In the genomic region with DNA sequence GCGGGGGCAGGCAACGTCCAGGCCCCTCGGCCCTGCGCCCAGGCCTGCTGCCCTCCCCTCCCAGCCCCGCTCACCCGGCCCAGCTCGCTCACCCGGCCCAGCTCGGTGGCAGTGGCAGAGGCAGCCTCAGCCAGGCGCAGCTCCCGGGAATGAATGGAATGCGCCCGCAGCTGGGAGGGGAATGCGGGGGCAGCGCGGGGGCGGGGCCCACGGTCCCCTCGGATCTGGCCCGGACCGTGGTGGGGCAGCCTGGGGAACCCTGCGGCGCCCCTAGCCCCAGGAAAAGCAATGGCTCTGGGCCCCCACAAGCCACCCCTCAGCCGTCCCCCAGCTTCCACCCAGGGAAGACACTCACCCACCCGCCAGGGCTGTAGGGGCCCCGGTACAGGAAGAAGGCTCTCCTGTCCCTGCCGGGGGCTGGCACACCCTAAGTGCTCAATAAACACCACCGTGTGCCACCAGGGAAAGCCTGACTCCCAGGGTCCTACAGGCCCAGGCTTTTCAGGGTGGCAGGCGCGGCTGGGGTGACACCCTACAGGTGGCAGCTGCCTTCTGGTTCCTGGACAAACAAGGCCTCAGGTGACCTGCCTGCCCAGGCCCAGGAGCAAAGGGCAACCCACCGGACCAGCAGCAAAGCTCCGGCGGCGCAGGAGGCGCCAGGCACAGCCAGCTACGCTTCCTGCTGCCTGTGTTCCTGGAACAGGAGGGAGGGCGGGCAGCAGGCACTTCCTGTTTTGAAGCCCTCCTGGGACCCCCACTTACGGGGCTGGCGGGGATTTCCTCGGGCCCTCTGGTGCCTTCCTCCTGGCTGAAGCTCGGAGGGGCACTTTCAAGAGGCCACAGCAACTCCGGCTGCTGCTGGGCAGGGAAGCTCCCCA, we compare ENCODE assay signal across 9 cellular contexts. TPM values are rescaled to one million over a fixed set of nuclear protein-coding genes. Genes with fewer than 3 reads are reported as not detected.
DNase-seq lines count a peak whose midpoint lies in the region; FAIRE-seq and TF ChIP-seq lines count a peak whose summit lies in the region.
"Had no signal": no experiment of that assay in that cellular context is flagged by ENCODE, and none has a peak within 500 bp of the region (broad histone marks: within the 10 kb centered on the region; RNA-seq: fewer than 3 reads in every experiment).

No MANE protein-coding gene starts in this region.

- peaks cover 36 to 69% of the 10 kb centered on the region in 2 donors for H3K4me1 ChIP-seq in kidney (ENCODE audit: control insufficient read depth in 1 of 2, insufficient read depth in 1 of 2, low read depth in 1 of 2, low read length in 2 of 2)
- peaks cover 58% of the 10 kb centered on the region for H3K4me1 ChIP-seq in stomach smooth muscle (ENCODE audit: control insufficient read depth, insufficient read depth, low read length)

- H3K36me3 Mint-ChIP-seq in activated naive CD4-positive, alpha-beta T cell treated with anti-CD3 and anti-CD28 coated beads, Interleukin-2, amount 10 ng/mL, durations not matched to agents 7 days and 5 days = peaks cover 4% of the 10 kb centered on the region
- H3K36me3 Mint-ChIP-seq in activated naive CD4-positive, alpha-beta T cell treated with anti-CD3 and anti-CD28 coated beads for 36 hours (ENCODE audit: low read depth) = no peaks in the 10 kb centered on the region
- peaks cover 39% of the 10 kb centered on the region for H3K36me3 Mint-ChIP-seq in MCF 10A (ENCODE audit: insufficient read depth, unreplicated experiment)

- POLR2A ChIA-PET in MCF 10A (lab: Yijun Ruan, JAX) = interaction anchor here (0.5 to 5.9 kb wide), 5 partner anchors 11 to 283 kb away, joined by 3 to 73 read pairs (median 3); a partner anchor contains a TSS

- no peak for FAIRE-seq in kidney (lab: Jason Lieb, UNC)

- H3K9ac ChIP-seq in kidney (ENCODE audit: low read length in 2 of 2) = peak overlapping the region; percentile 16 to 71
- H3K9ac ChIP-seq in stomach smooth muscle (ENCODE audit: low read length in 2 of 2) = peak overlapping the region; percentile 36 to 60

- TF ChIP-seq CTCF in MCF 10A (IDR thresholded peaks at IDR 0.05; ENCODE audit: unreplicated experiment) (no peak), kidney (IDR thresholded peaks at IDR 0.05; ENCODE audit: borderline replicate concordance, extremely low read depth, insufficient read depth) (no peak)

- H3K27ac ChIP-seq in kidney (ENCODE audit: low read depth in 2 of 2, low read length in 2 of 2) = peak overlapping the region; percentile 92 to 93
- H3K27ac ChIP-seq in stomach smooth muscle (ENCODE audit: low read length) = peak overlapping the region; percentile 76

- intact Hi-C loops in activated naive CD4-positive, alpha-beta T cell treated with anti-CD3 and anti-CD28 coated beads for 36 hours (cut with micrococcal nuclease) = no loop called here
- intact Hi-C loops in MCF 10A (cut with micrococcal nuclease) (no loop called here), kidney (cut with DNase I) (no loop called here)

- H3K9me3 ChIP-seq in kidney (ENCODE audit: control insufficient read depth in 1 of 2, low read length in 2 of 2) = no peaks in the 10 kb centered on the region
- no peaks in the 10 kb centered on the region for H3K9me3 ChIP-seq in stomach smooth muscle (ENCODE audit: control insufficient read depth in 2 of 2, low read length in 2 of 2)

- CTCF ChIA-PET in activated naive CD4-positive, alpha-beta T cell treated with anti-CD3 and anti-CD28 coated beads, Interleukin-2, amount 10 ng/mL, durations not matched to agents 7 days and 5 days (lab: Charles Lee) = interaction anchor here (1.2 to 2.1 kb wide), 2 partner anchors 17 to 34 kb away, joined by 3 to 7 read pairs; no protein-coding TSS in a partner anchor
- CTCF ChIA-PET in activated naive CD4-positive, alpha-beta T cell treated with anti-CD3 and anti-CD28 coated beads for 36 hours (lab: Charles Lee) = no interaction called here
- CTCF ChIA-PET in MCF 10A (lab: Yijun Ruan, JAX) = interaction anchor here (0.6 to 1.6 kb wide), 7 partner anchors 10 to 40 kb away, joined by 3 to 6 read pairs (median 3); no protein-coding TSS in a partner anchor

- H3K36me3 ChIP-seq in kidney (ENCODE audit: control insufficient read depth in 1 of 2, insufficient read depth in 2 of 2, low read length in 2 of 2) = peaks cover 13 to 21% of the 10 kb centered on the region in 2 donors
- H3K36me3 ChIP-seq in stomach smooth muscle (ENCODE audit: control insufficient read depth in 2 of 2, insufficient read depth in 2 of 2, low read length in 2 of 2) = peaks cover 13 to 15% of the 10 kb centered on the region in 2 donors

- H3K4me3 ChIP-seq in kidney (ENCODE audit: low read length in 2 of 2) (peak overlapping the region in 1 of 2 donors; percentile 39), stomach smooth muscle (ENCODE audit: low read length in 2 of 2) (peak overlapping the region in 1 of 2 donors; percentile 62)

- peak overlapping the region; percentile 54 for H3K4me3 Mint-ChIP-seq in activated naive CD4-positive, alpha-beta T cell treated with anti-CD3 and anti-CD28 coated beads, Interleukin-2, amount 10 ng/mL, durations not matched to agents 7 days and 5 days
- no peak overlapping the region for H3K4me3 Mint-ChIP-seq in activated naive CD4-positive, alpha-beta T cell treated with anti-CD3 and anti-CD28 coated beads for 36 hours
- H3K4me3 Mint-ChIP-seq in MCF 10A (ENCODE audit: unreplicated experiment) = no peak overlapping the region

- peaks cover 67% of the 10 kb centered on the region for H3K27me3 Mint-ChIP-seq in activated naive CD4-positive, alpha-beta T cell treated with anti-CD3 and anti-CD28 coated beads, Interleukin-2, amount 10 ng/mL, durations not matched to agents 7 days and 5 days
- H3K27me3 Mint-ChIP-seq in activated naive CD4-positive, alpha-beta T cell treated with anti-CD3 and anti-CD28 coated beads for 36 hours (ENCODE audit: low read depth) = peaks cover 15% of the 10 kb centered on the region
- no peaks in the 10 kb centered on the region for H3K27me3 Mint-ChIP-seq in MCF 10A (ENCODE audit: insufficient read depth, unreplicated experiment)

- no peak overlapping the region for H3K27ac Mint-ChIP-seq in activated naive CD4-positive, alpha-beta T cell treated with anti-CD3 and anti-CD28 coated beads, Interleukin-2, amount 10 ng/mL, durations not matched to agents 7 days and 5 days
- no peak overlapping the region for H3K27ac Mint-ChIP-seq in activated naive CD4-positive, alpha-beta T cell treated with anti-CD3 and anti-CD28 coated beads for 36 hours
- no peak overlapping the region for H3K27ac Mint-ChIP-seq in MCF 10A (ENCODE audit: low read depth, unreplicated experiment)

- H3K9me3 Mint-ChIP-seq in activated naive CD4-positive, alpha-beta T cell treated with anti-CD3 and anti-CD28 coated beads, Interleukin-2, amount 10 ng/mL, durations not matched to agents 7 days and 5 days = no peaks in the 10 kb centered on the region
- no peaks in the 10 kb centered on the region for H3K9me3 Mint-ChIP-seq in activated naive CD4-positive, alpha-beta T cell treated with anti-CD3 and anti-CD28 coated beads for 36 hours
- no peaks in the 10 kb centered on the region for H3K9me3 Mint-ChIP-seq in MCF 10A (ENCODE audit: unreplicated experiment)
- H3K9me3 Mint-ChIP-seq: activated T-cell treated with anti-CD3 and anti-CD28 coated beads, Interleukin-2, amount 50 U/mL, for 4 hours had no signal

- BruUV-seq in MCF 10A (replicated peaks; lab: Mats Ljungman, UMichigan) = no TSS peak

- H3K27me3 ChIP-seq in stomach smooth muscle (ENCODE audit: control insufficient read depth in 1 of 2, insufficient read depth in 2 of 2, low read length in 2 of 2) = no peaks in the 10 kb centered on the region

- peak; percentile 28 for DNase-seq in activated naive CD4-positive, alpha-beta T cell treated with anti-CD3 and anti-CD28 coated beads, Interleukin-2, amount 10 ng/mL, durations not matched to agents 7 days and 5 days
- DNase-seq in activated naive CD4-positive, alpha-beta T cell treated with anti-CD3 and anti-CD28 coated beads for 36 hours = no peak
- DNase-seq in MCF 10A (ENCODE audit: unreplicated experiment) (peak; percentile 47), kidney (peak; percentile 95), NCI-H1092 (lab: John Stamatoyannopoulos, UW) (no peak), NCI-H2081 treated with DMSO at 0.1 percent for 48 hours (lab: John Stamatoyannopoulos, UW) (no peak)
- DNase-seq in activated T-cell treated with anti-CD3 and anti-CD28 coated beads, Interleukin-2, amount 50 U/mL, for 48 hours = no peak
- DNase-seq: activated T-cell treated with anti-CD3 and anti-CD28 coated beads, Interleukin-2, amount 50 U/mL, for 4 hours had no signal

- peaks cover 22% of the 10 kb centered on the region for H3K4me1 Mint-ChIP-seq in activated naive CD4-positive, alpha-beta T cell treated with anti-CD3 and anti-CD28 coated beads, Interleukin-2, amount 10 ng/mL, durations not matched to agents 7 days and 5 days
- peaks cover 6% of the 10 kb centered on the region for H3K4me1 Mint-ChIP-seq in activated naive CD4-positive, alpha-beta T cell treated with anti-CD3 and anti-CD28 coated beads for 36 hours (ENCODE audit: low read depth)
- peaks cover 13% of the 10 kb centered on the region for H3K4me1 Mint-ChIP-seq in MCF 10A (ENCODE audit: insufficient read depth, unreplicated experiment)

RNA-seq across cellular contexts. Expression of a gene that starts 13.8 kb away (rescaled TPM):
- total RNA-seq in activated naive CD4-positive, alpha-beta T cell treated with anti-CD3 and anti-CD28 coated beads for 36 hours = 10 to 100 TPM in 1 of 2 experiments, 1 to 10 TPM in 1; 9.8 to 10.4 TPM
- total RNA-seq in MCF 10A (2022) = 199 and 200 TPM in 2 replicates
- total RNA-seq in kidney = 383 TPM
- polyA plus RNA-seq in kidney (ENCODE audit: insufficient read depth, low read depth, low replicate concordance) = 128 TPM

RNA-seq across cellular contexts. Expression of a gene that starts 23.5 kb away (rescaled TPM):
- total RNA-seq in activated naive CD4-positive, alpha-beta T cell treated with anti-CD3 and anti-CD28 coated beads for 36 hours = 10 to 100 TPM; 17.5 to 17.9 TPM
- total RNA-seq in MCF 10A (2022) = 10.4 and 11.9 TPM in 2 replicates
- total RNA-seq in kidney = 18.3 TPM
- polyA plus RNA-seq in kidney (ENCODE audit: insufficient read depth, low read depth, low replicate concordance) = 11.4 TPM

RNA-seq across cellular contexts. Expression of a gene that starts 32.2 kb away (rescaled TPM):
- total RNA-seq in activated naive CD4-positive, alpha-beta T cell treated with anti-CD3 and anti-CD28 coated beads for 36 hours = 10 to 100 TPM; 12.3 to 12.4 TPM
- total RNA-seq in MCF 10A (2022) (24.9 and 25.0 TPM in 2 replicates), kidney (15.9 TPM)
- 13.4 TPM for polyA plus RNA-seq in kidney (ENCODE audit: insufficient read depth, low read depth, low replicate concordance)

RNA-seq across cellular contexts. Expression of a gene that starts 33.1 kb away (rescaled TPM):
- total RNA-seq in activated naive CD4-positive, alpha-beta T cell treated with anti-CD3 and anti-CD28 coated beads for 36 hours = 1 to 10 TPM; 1.8 to 2.1 TPM
- total RNA-seq in MCF 10A (2022) (4.0 and 5.5 TPM in 2 replicates), kidney (16.7 TPM)
- 14.5 TPM for polyA plus RNA-seq in kidney (ENCODE audit: insufficient read depth, low read depth, low replicate concordance)

RNA-seq across cellular contexts. Expression of a gene that starts 42.6 kb away (rescaled TPM):
- total RNA-seq in activated naive CD4-positive, alpha-beta T cell treated with anti-CD3 and anti-CD28 coated beads for 36 hours = 10 to 100 TPM; 35.4 to 38.0 TPM
- total RNA-seq in MCF 10A (2022) (27.5 and 29.2 TPM in 2 replicates), kidney (43.8 TPM)
- polyA plus RNA-seq in kidney (ENCODE audit: insufficient read depth, low read depth, low replicate concordance) = 20.4 TPM

Comparison
In these comparisons a context has a peak if more than half of its experiments do, and no peak if none do; other contexts are left out.
1. DNase-seq: peak in activated naive CD4-positive, alpha-beta T cell treated with anti-CD3 and anti-CD28 coated beads, Interleukin-2, amount 10 ng/mL, durations not matched to agents 7 days and 5 days (single experiment), MCF 10A (single experiment) and kidney (single experiment); none in activated naive CD4-positive, alpha-beta T cell treated with anti-CD3 and anti-CD28 coated beads for 36 hours (single experiment), NCI-H1092 (single experiment), NCI-H2081 treated with DMSO at 0.1 percent for 48 hours (single experiment) and activated T-cell treated with anti-CD3 and anti-CD28 coated beads, Interleukin-2, amount 50 U/mL, for 48 hours (0 of 2).
2. RNA of a gene that starts 13.8 kb away (total RNA-seq): 383 TPM in kidney (single experiment) and 199 to 200 TPM in MCF 10A; 9.8 to 10.4 TPM in activated naive CD4-positive, alpha-beta T cell treated with anti-CD3 and anti-CD28 coated beads for 36 hours; every median in the first group is over 10 times any median in the second.